8 cellular contexts compared by ENCODE assay signal in the genomic region with DNA sequence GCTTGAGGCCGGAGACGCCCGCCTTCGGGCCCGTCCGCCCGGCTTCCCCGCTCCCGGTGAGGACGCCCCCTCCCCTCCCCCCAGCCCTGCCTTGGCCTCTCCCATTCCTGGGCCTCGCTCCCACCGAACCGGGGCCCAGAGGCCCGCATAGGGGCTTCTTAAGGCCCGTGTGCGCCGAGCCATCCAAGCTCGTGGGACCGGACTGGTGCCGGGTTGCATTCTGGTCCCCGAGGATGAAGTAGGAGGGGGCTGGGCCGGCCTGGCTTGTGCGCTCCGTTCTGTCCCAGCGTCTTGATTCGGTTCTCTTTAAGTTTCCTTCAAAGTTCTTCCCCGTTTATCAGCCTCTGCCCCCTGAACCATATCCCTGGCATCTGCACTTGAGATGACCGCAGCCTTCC. TPM values are rescaled to one million over a fixed set of nuclear protein-coding genes. Genes with fewer than 3 reads are reported as not detected.
DNase-seq lines count a peak whose midpoint lies in the region; ATAC-seq and TF ChIP-seq lines count a peak whose summit lies in the region.

No MANE protein-coding gene starts in this region.

- H3K27me3 Mint-ChIP-seq in activated B cell treated with CpG ODN at 0.5 μM for 24 hours, result no peaks in the 10 kb centered on the region

- ATAC-seq in GM21723 (IDR thresholded peaks at IDR 0.05; ENCODE audit: unreplicated experiment) (peak; percentile 12), activated B cell treated with CpG ODN at 0.5 μM for 24 hours (ENCODE audit: low read depth) (no peak)

- peaks cover 51% of the 10 kb centered on the region for H3K36me3 Mint-ChIP-seq in activated B cell treated with CpG ODN at 0.5 μM for 24 hours (ENCODE audit: low read depth)

- peaks cover 53% of the 10 kb centered on the region for H3K4me1 Mint-ChIP-seq in activated B cell treated with CpG ODN at 0.5 μM for 24 hours

- H3K27ac Mint-ChIP-seq in activated B cell treated with CpG ODN at 0.5 μM for 24 hours, result peak overlapping the region; percentile 85

- H3K4me1 ChIP-seq in iPS DF 6.9 (ENCODE audit: control insufficient read depth, insufficient read depth, low read length) (peaks cover 3% of the 10 kb centered on the region), stomach smooth muscle (ENCODE audit: control insufficient read depth, insufficient read depth, low read length) (peaks cover 72% of the 10 kb centered on the region)

- peak overlapping the region; percentile 92 for H3K4me3 Mint-ChIP-seq in activated B cell treated with CpG ODN at 0.5 μM for 24 hours

- POLR2A ChIA-PET in activated B cell treated with CpG ODN at 0.5 μM for 24 hours (lab: Charles Lee), result interaction anchor here (1.7 to 7.9 kb wide), 11 partner anchors 10 to 226 kb away, joined by 3 to 98 read pairs (median 26); partner anchors contain the start of genes ACAP1, CD68, MPDU1 and POLR2A

- H3K27me3 ChIP-seq in iPS DF 6.9 (ENCODE audit: control insufficient read depth, insufficient read depth, low read length) (no peaks in the 10 kb centered on the region), stomach smooth muscle (ENCODE audit: control insufficient read depth in 1 of 2, insufficient read depth in 2 of 2, low read length in 2 of 2) (no peaks in the 10 kb centered on the region)

- H3K4me3 ChIP-seq in iPS DF 6.9 (ENCODE audit: low read length) (peak overlapping the region; percentile 59), stomach smooth muscle (ENCODE audit: low read length in 2 of 2) (peak overlapping the region; percentile 83 to 88)

- no peaks in the 10 kb centered on the region for H3K9me3 ChIP-seq in iPS DF 6.9 (ENCODE audit: control insufficient read depth, insufficient read depth, low read length)
- no peaks in the 10 kb centered on the region for H3K9me3 ChIP-seq in stomach smooth muscle (ENCODE audit: control insufficient read depth in 2 of 2, low read length in 2 of 2)

- H3K27ac ChIP-seq in iPS DF 6.9 (ENCODE audit: low read length), result no peak overlapping the region
- peak overlapping the region; percentile 99 for H3K27ac ChIP-seq in stomach smooth muscle (ENCODE audit: low read length)

- peaks cover 16% of the 10 kb centered on the region for H3K36me3 ChIP-seq in iPS DF 6.9 (ENCODE audit: control insufficient read depth, insufficient read depth, low read length)
- H3K36me3 ChIP-seq in stomach smooth muscle (ENCODE audit: control insufficient read depth in 2 of 2, insufficient read depth in 2 of 2, low read length in 2 of 2), result peaks cover 20 to 22% of the 10 kb centered on the region in 2 donors

- CTCF ChIA-PET in activated B cell treated with CpG ODN at 0.5 μM for 24 hours (lab: Charles Lee), result interaction anchor here (1.5 to 6.1 kb wide), 7 partner anchors 9 to 206 kb away, joined by 4 to 364 read pairs (median 23); partner anchors contain the start of genes SOX15, TMEM102 and TMEM95

- intact Hi-C loops in activated B cell treated with CpG ODN at 0.5 μM for 24 hours (cut with micrococcal nuclease), result no loop called here

- no peak for TF ChIP-seq CTCF in activated B cell treated with CpG ODN at 0.5 μM for 24 hours (IDR thresholded peaks at IDR 0.05)

- WGBS in iPS DF 6.9 (ENCODE audit: insufficient coverage, insufficient read length), result no CpG with 5 or more reads among the region's 28 CpGs

- DNase-seq in AG08396 (ENCODE audit: low spot score), result peak; percentile 54
- DNase-seq in activated B cell treated with CpG ODN at 0.5 μM for 24 hours, result no peak
- DNase-seq in iPS DF 6.9 (ENCODE audit: low read depth, low spot score), result no peak
- DNase-seq in NCI-H526 treated with DMSO at 0.1 percent for 48 hours (lab: John Stamatoyannopoulos, UW), result no peak
- DNase-seq in NK-92 (lab: John Stamatoyannopoulos, UW; ENCODE audit: unreplicated experiment), result no peak
- no peak for DNase-seq in stimulated activated CD4-positive, alpha-beta T cell treated with anti-CD3 and anti-CD28 coated beads, Interleukin-4, amount 100 ng/mL, for 4 hours

- H3K9ac ChIP-seq in stomach smooth muscle (ENCODE audit: low read length in 2 of 2), result peak overlapping the region; percentile 89 to 90

- no peaks in the 10 kb centered on the region for H3K9me3 Mint-ChIP-seq in activated B cell treated with CpG ODN at 0.5 μM for 24 hours

RNA-seq across cellular contexts. Expression of gene SENP3, which starts 0.5 kb away (rescaled TPM):
- total RNA-seq in activated B cell treated with CpG ODN at 0.5 μM for 24 hours, result 49.6 and 55.8 TPM in 2 replicates

RNA-seq across cellular contexts. Expression of gene TNFSF13, which starts 3.7 kb away (rescaled TPM):
- 14.4 and 15.3 TPM in 2 replicates for total RNA-seq in activated B cell treated with CpG ODN at 0.5 μM for 24 hours

RNA-seq across cellular contexts. Expression of gene TNFSF12, which starts 13.3 kb away (rescaled TPM):
- total RNA-seq in activated B cell treated with CpG ODN at 0.5 μM for 24 hours, result 25.2 and 30.7 TPM in 2 replicates

RNA-seq across cellular contexts. Expression of gene CD68, which starts 17.2 kb away (rescaled TPM):
- 7.2 and 7.8 TPM in 2 replicates for total RNA-seq in activated B cell treated with CpG ODN at 0.5 μM for 24 hours

RNA-seq across cellular contexts. Expression of gene MPDU1, which starts 21.4 kb away (rescaled TPM):
- total RNA-seq in activated B cell treated with CpG ODN at 0.5 μM for 24 hours, result 50.7 and 58.9 TPM in 2 replicates
